ENCODE assay signal across 25 cellular contexts in the genomic region with DNA sequence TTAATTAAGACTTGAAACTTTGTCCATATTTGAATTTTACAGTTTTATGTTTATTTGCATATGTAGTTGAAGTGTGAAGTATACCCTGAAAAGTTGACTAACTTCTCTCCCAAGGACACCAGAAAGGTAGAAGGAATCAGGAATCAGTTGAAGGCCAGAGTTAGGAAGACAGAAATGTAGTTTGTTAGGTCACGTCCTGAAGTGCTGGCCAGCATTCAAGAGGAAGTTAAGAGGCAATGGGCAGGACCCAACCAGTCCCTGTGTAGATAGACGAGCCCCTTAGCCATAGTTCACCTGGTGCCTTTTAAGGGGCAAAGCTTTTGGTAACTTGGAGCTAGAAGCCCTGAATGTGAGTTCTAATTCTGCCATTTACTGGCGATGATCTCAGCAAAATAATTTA.
"Had no signal": no experiment of that assay in that cellular context is flagged by ENCODE, and none has a peak within 500 bp of the region (broad histone marks: within the 10 kb centered on the region; RNA-seq: fewer than 3 reads in every experiment).

No MANE protein-coding gene starts in this region.

- H3K9me3 ChIP-seq: adrenal gland had no signal

- H3K27me3 ChIP-seq: adrenal gland had no signal

- H3K36me3 ChIP-seq: adrenal gland had no signal

- H3K27ac ChIP-seq: adrenal gland, VCaP had no signal

- H3K4me1 ChIP-seq: adrenal gland had no signal

- H3K4me3 ChIP-seq: adrenal gland had no signal

- DNase-seq: activated CD4-positive, alpha-beta T cell treated with anti-CD3 and anti-CD28 coated beads for 4 hours; activated CD8-positive, alpha-beta memory T cell treated with anti-CD3 and anti-CD28 coated beads, Interleukin-2, amount 50 U/mL, for 4 hours; activated CD8-positive, alpha-beta T cell treated with anti-CD3 and anti-CD28 coated beads for 36 hours; activated naive CD4-positive, alpha-beta T cell treated with anti-CD3 and anti-CD28 coated beads, Interleukin-2, amount 50 U/mL, for 16 hours; activated naive CD8-positive, alpha-beta T cell treated with anti-CD3 and anti-CD28 coated beads, Interleukin-2, amount 10 ng/mL, durations not matched to agents 7 days and 5 days; activated T-cell treated with anti-CD3 and anti-CD28 coated beads, Interleukin-2, amount 50 U/mL, for 1 hour; adrenal gland; anterior cingulate cortex; central memory CD4-positive, alpha-beta T cell; IMR-90; KBM-7; NCI-H1105; NCI-H1436; NCI-H1694 treated with DMSO at 0.1 percent for 48 hours; NCI-H2029 treated with DMSO at 0.1 percent for 48 hours; NCI-H345; NCI-H510A; NCI-H526 treated with DMSO at 0.1 percent for 48 hours; NCI-H82; NK-92 treated with Interleukin-12 subunit alpha and Interleukin-12 subunit beta, amount 100 ng/mL, for 24 hours; SIG-M5; T-cell; T-helper 2 cell; T1000 had no signal
